Comparison of ENCODE assay signal across 16 cellular contexts in the genomic region with DNA sequence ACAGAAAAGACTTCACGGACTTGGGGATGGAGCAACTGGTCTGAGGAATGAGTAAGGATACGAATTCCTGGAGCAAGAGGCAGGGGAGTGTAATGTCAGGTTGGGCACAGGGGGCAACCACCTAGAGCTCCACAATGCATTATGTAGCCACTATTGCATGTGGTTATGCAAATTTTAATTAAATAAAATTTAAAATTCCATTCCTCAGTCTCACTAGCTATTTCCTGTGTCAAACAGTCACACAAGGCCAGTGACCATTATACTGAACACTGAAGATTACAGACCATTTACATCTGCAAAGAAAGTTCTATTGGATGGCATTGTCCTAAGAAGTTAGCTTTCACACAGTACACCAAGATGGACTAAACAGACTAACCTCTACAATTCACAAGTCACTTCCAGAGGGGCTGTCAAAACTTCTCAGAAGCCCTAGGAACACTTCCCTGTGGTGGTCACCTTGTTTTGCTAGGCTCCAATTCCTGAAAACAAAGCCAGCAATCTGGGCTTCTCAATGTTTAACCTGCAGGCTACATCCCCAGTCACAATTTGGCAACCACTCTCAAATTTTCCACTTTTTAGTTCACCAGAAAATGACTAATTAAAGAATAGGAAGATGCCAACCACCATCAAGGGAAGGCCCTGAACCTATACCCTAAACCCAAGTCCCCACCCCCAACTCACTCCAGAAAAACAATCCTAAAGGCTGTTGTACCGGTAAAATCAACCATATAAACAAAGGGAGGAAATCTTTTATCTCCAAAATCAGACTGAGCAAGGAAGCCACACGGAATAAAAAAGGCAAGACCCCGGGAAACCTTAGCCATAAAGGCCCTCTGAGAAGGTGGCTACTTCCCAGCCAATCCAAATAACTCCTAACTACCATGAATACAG. TPM values are rescaled to one million over a fixed set of nuclear protein-coding genes. Genes with fewer than 3 reads are reported as not detected.
DNase-seq lines count a peak whose midpoint lies in the region; ATAC-seq and TF ChIP-seq lines count a peak whose summit lies in the region.
"Had no signal": no experiment of that assay in that cellular context is flagged by ENCODE, and none has a peak within 500 bp of the region (broad histone marks: within the 10 kb centered on the region; RNA-seq: fewer than 3 reads in every experiment).

No MANE protein-coding gene starts in this region.

- peaks cover 6% of the 10 kb centered on the region; the same call in 1 of the 2 replicates for H3K36me3 ChIP-seq in KMS-11 (ENCODE audit: insufficient read depth)

- H3K4me3 ChIP-seq in KMS-11 (IDR thresholded peaks at IDR 0.05; ENCODE audit: insufficient read depth, low read depth, low read length), result no peak overlapping the region

- no peaks in the 10 kb centered on the region for H3K27me3 ChIP-seq in KMS-11 (ENCODE audit: insufficient read depth, low read depth)

- H3K4me3 Mint-ChIP-seq in T-helper 1 cell treated with Interleukin-12 subunit alpha and Interleukin-12 subunit beta and Interleukin-4 antibody, amounts not matched to agents 30 μg/mL and 1 μg/mL, for 36 hours, result no peak overlapping the region
- no peak overlapping the region for H3K4me3 Mint-ChIP-seq in central memory CD8-positive, alpha-beta T cell
- no peak overlapping the region for H3K4me3 Mint-ChIP-seq in natural killer cell treated with Interleukin-12 subunit alpha and Interleukin-12 subunit beta and Interleukin-15 and Interleukin-18, amount 100 ng/mL, for 72 hours

- H3K27ac ChIP-seq in KMS-11, result peak overlapping the region; percentile 22; the same call in 1 of the 2 replicates
- H3K27ac ChIP-seq: 22Rv1 had no signal

- no peak overlapping the region for H3K9ac ChIP-seq in KMS-11

- TF ChIP-seq CTCF in KMS-11 (conservative IDR thresholded peaks at IDR 0.05; ENCODE audit: low read depth, low read length), result no peak

- peak overlapping the region; percentile 5; the same call in 1 of the 2 replicates for H3K4me2 ChIP-seq in KMS-11

- no peak for DNase-seq in T-helper 1 cell
- no peak for DNase-seq in central memory CD8-positive, alpha-beta T cell (ENCODE audit: low spot score in 2 of 2)
- no peak for DNase-seq in natural killer cell treated with Interleukin-12 subunit alpha and Interleukin-12 subunit beta and Interleukin-15 and Interleukin-18, amount 100 ng/mL, for 72 hours (ENCODE audit: low spot score)
- no peak for DNase-seq in central memory CD4-positive, alpha-beta T cell
- DNase-seq in NCI-H69 (lab: John Stamatoyannopoulos, UW), result no peak
- DNase-seq: anterior cingulate cortex, DMS53, erythroblast, islet precursor cell, NCI-H1417, NCI-H774 had no signal

- H2AFZ ChIP-seq in KMS-11 (ENCODE audit: low read depth), result no peak overlapping the region

- peaks cover 21% of the 10 kb centered on the region for H3K36me3 Mint-ChIP-seq in T-helper 1 cell treated with Interleukin-12 subunit alpha and Interleukin-12 subunit beta and Interleukin-4 antibody, amounts not matched to agents 30 μg/mL and 1 μg/mL, for 36 hours (ENCODE audit: low read depth)
- peaks cover 29% of the 10 kb centered on the region for H3K36me3 Mint-ChIP-seq in central memory CD8-positive, alpha-beta T cell (ENCODE audit: insufficient read depth)
- peaks cover under 1% of the 10 kb centered on the region for H3K36me3 Mint-ChIP-seq in natural killer cell treated with Interleukin-12 subunit alpha and Interleukin-12 subunit beta and Interleukin-15 and Interleukin-18, amount 100 ng/mL, for 72 hours

- no peaks in the 10 kb centered on the region for H4K20me1 ChIP-seq in KMS-11 (ENCODE audit: insufficient read depth)

- H3K4me1 ChIP-seq in KMS-11 (ENCODE audit: low read depth, poor library complexity, severe bottlenecking), result peaks cover 84% of the 10 kb centered on the region

- peaks cover 2% of the 10 kb centered on the region for H3K4me1 Mint-ChIP-seq in T-helper 1 cell treated with Interleukin-12 subunit alpha and Interleukin-12 subunit beta and Interleukin-4 antibody, amounts not matched to agents 30 μg/mL and 1 μg/mL, for 36 hours (ENCODE audit: low read depth)
- peaks cover 5% of the 10 kb centered on the region for H3K4me1 Mint-ChIP-seq in central memory CD8-positive, alpha-beta T cell
- H3K4me1 Mint-ChIP-seq in natural killer cell treated with Interleukin-12 subunit alpha and Interleukin-12 subunit beta and Interleukin-15 and Interleukin-18, amount 100 ng/mL, for 72 hours (ENCODE audit: low read depth in 2 of 2), result peaks cover 12 to 14% of the 10 kb centered on the region in 2 donors

- no peaks in the 10 kb centered on the region for H3K9me3 Mint-ChIP-seq in T-helper 1 cell treated with Interleukin-12 subunit alpha and Interleukin-12 subunit beta and Interleukin-4 antibody, amounts not matched to agents 30 μg/mL and 1 μg/mL, for 36 hours
- H3K9me3 Mint-ChIP-seq in central memory CD8-positive, alpha-beta T cell, result no peaks in the 10 kb centered on the region
- no peaks in the 10 kb centered on the region for H3K9me3 Mint-ChIP-seq in natural killer cell treated with Interleukin-12 subunit alpha and Interleukin-12 subunit beta and Interleukin-15 and Interleukin-18, amount 100 ng/mL, for 72 hours

- no peaks in the 10 kb centered on the region for H3K27me3 Mint-ChIP-seq in T-helper 1 cell treated with Interleukin-12 subunit alpha and Interleukin-12 subunit beta and Interleukin-4 antibody, amounts not matched to agents 30 μg/mL and 1 μg/mL, for 36 hours (ENCODE audit: low read depth)
- H3K27me3 Mint-ChIP-seq in central memory CD8-positive, alpha-beta T cell, result no peaks in the 10 kb centered on the region
- no peaks in the 10 kb centered on the region for H3K27me3 Mint-ChIP-seq in natural killer cell treated with Interleukin-12 subunit alpha and Interleukin-12 subunit beta and Interleukin-15 and Interleukin-18, amount 100 ng/mL, for 72 hours

- no peaks in the 10 kb centered on the region; the same call in 1 of the 2 replicates for H3K79me2 ChIP-seq in KMS-11 (ENCODE audit: insufficient read depth, low read depth)

- peak overlapping the region; percentile 31 for H3K27ac Mint-ChIP-seq in T-helper 1 cell treated with Interleukin-12 subunit alpha and Interleukin-12 subunit beta and Interleukin-4 antibody, amounts not matched to agents 30 μg/mL and 1 μg/mL, for 36 hours
- H3K27ac Mint-ChIP-seq in central memory CD8-positive, alpha-beta T cell (ENCODE audit: low read depth), result peak overlapping the region; percentile 59
- peak overlapping the region; percentile 50 to 75 for H3K27ac Mint-ChIP-seq in natural killer cell treated with Interleukin-12 subunit alpha and Interleukin-12 subunit beta and Interleukin-15 and Interleukin-18, amount 100 ng/mL, for 72 hours

- no peak for ATAC-seq in central memory CD8-positive, alpha-beta T cell (replicated peaks; ENCODE audit: extremely low read depth, poor library complexity, severe bottlenecking)
- ATAC-seq in natural killer cell treated with Interleukin-12 subunit alpha and Interleukin-12 subunit beta and Interleukin-15 and Interleukin-18, amount 100 ng/mL, for 72 hours, result peak in 1 of 2 donors; percentile 27
- ATAC-seq in HG03469 (IDR thresholded peaks at IDR 0.05; ENCODE audit: unreplicated experiment), result no peak

RNA-seq across cellular contexts. Expression of gene C20orf203, which starts 34.2 kb away (rescaled TPM):
- total RNA-seq in natural killer cell treated with Interleukin-12 subunit alpha and Interleukin-12 subunit beta and Interleukin-15 and Interleukin-18, amount 100 ng/mL, for 72 hours, result under 1 TPM; 0.07 to 0.17 TPM
- total RNA-seq: T-helper 1 cell treated with Interleukin-12 subunit alpha and Interleukin-12 subunit beta and Interleukin-4 antibody, amounts not matched to agents 30 ng/mL and 1 ng/mL, for 36 hours had no signal

RNA-seq across cellular contexts. Expression of gene COMMD7, which starts 35.3 kb away (rescaled TPM):
- 10 to 100 TPM; 58.5 to 67.9 TPM for total RNA-seq in natural killer cell treated with Interleukin-12 subunit alpha and Interleukin-12 subunit beta and Interleukin-15 and Interleukin-18, amount 100 ng/mL, for 72 hours

RNA-seq across cellular contexts. Expression of gene DNMT3B, which starts 54.2 kb away (rescaled TPM):
- total RNA-seq in natural killer cell treated with Interleukin-12 subunit alpha and Interleukin-12 subunit beta and Interleukin-15 and Interleukin-18, amount 100 ng/mL, for 72 hours, result 1 to 10 TPM in 1 of 2 donors, under 1 TPM in 1; 0.81 to 2.2 TPM
